In the genomic region with DNA sequence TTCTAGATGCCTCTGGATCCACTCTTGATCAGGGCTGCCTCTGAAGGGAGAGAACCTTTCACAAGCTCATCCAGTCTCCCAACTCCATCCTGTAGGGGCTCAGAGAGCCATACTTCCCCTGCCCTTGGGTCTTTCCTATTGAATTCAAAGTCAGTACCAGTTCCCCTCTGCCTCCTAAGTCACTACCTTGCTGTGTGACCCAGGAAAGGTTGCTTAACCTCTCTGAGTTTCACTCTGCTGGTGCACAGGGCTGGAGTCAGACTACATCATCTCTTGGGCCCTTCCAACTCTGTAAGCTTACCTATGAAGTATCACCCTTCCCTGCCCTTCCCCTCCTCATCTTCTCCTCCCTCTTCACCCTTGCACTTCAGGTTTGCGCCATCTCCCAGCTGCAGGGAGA, we compare ENCODE assay signal across 23 cellular contexts.
"Had no signal": no experiment of that assay in that cellular context is flagged by ENCODE, and none has a peak within 500 bp of the region (broad histone marks: within the 10 kb centered on the region; RNA-seq: fewer than 3 reads in every experiment).

No MANE protein-coding gene starts in this region.

- H3K4me2 ChIP-seq: hepatocyte had no signal

- FAIRE-seq: endothelial cell of umbilical vein, kidney, small intestine had no signal

- DNase-seq: dermis blood vessel endothelial cell; effector memory CD4-positive, alpha-beta T cell; foreskin keratinocyte; heart left ventricle; kidney; mesenchymal stem cell; mucosa of descending colon; naive B cell; right lobe of liver; small intestine; stimulated activated CD4-positive, alpha-beta T cell treated with anti-CD3 and anti-CD28 coated beads, Interleukin-15, amount 100 ng/mL, for 24 hours; stimulated activated CD4-positive, alpha-beta T cell treated with anti-CD3 and anti-CD28 coated beads, Interleukin-2, amount 100 ng/mL, for 48 hours; stimulated activated naive B cell treated with anti-CD40 and anti-IgM and Interleukin-4, amounts not matched to agents 10 μg/mL and 1 μg/mL and 100 μg/mL, for 72 hours; upper lobe of left lung had no signal

- H3K4me3 ChIP-seq: esophagus muscularis mucosa, gastroesophageal sphincter, heart left ventricle, hepatocyte, mucosa of descending colon, right lobe of liver, thoracic aorta, tibial nerve, upper lobe of left lung had no signal

- H3K36me3 ChIP-seq: esophagus muscularis mucosa, gastroesophageal sphincter, heart left ventricle, right lobe of liver, thoracic aorta, tibial nerve, upper lobe of left lung had no signal

- H3K27me3 ChIP-seq: esophagus muscularis mucosa, gastroesophageal sphincter, heart left ventricle, hepatocyte, right lobe of liver, tibial nerve, upper lobe of left lung had no signal

- H3K9me3 ChIP-seq: esophagus muscularis mucosa, gastroesophageal sphincter, heart left ventricle, mucosa of descending colon, right lobe of liver, thoracic aorta, tibial nerve, upper lobe of left lung had no signal

- H3K79me2 ChIP-seq: hepatocyte, parathyroid adenoma had no signal

- H3K27ac ChIP-seq: esophagus muscularis mucosa, foreskin keratinocyte, gastroesophageal sphincter, heart left ventricle, hepatocyte, parathyroid adenoma, right lobe of liver, thoracic aorta, tibial nerve, upper lobe of left lung had no signal

- ATAC-seq: foreskin keratinocyte; gastroesophageal sphincter; heart left ventricle; left lobe of liver; mucosa of descending colon; natural killer cell treated with Interleukin-12 subunit alpha and Interleukin-12 subunit beta and Interleukin-15 and Interleukin-18, amount 100 ng/mL, for 72 hours; right lobe of liver; stimulated activated naive B cell treated with anti-CD40 and anti-IgM and Interleukin-4, amounts not matched to agents 10 μg/mL and 1 μg/mL and 100 μg/mL, for 72 hours had no signal

- H3K4me1 ChIP-seq: foreskin keratinocyte, right lobe of liver, upper lobe of left lung had no signal

- H2AFZ ChIP-seq: hepatocyte, parathyroid adenoma had no signal

- H3K9ac ChIP-seq: parathyroid adenoma had no signal
